In the genomic region with DNA sequence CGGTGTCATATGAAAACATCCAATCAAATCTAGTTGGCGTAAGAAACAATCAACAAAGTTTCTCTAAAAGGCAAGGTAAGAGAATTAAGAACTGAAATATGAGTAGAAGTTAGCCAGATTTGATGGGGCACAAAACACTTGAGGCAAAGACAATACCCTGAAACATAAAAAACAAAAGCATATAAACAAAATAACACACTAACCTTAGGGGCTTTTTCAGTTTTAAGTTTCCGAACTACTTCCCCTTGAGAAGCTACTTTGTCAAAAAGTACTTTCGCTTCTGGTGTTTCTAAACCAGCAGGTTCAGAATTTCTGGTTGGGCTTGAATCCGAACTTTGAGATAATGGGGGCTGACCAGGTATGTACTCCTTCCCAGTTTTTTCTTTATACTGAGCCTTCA, we compare ENCODE assay signal across 10 cellular contexts. TPM values are rescaled to one million over a fixed set of nuclear protein-coding genes. Genes with fewer than 3 reads are reported as not detected.
DNase-seq lines count a peak whose midpoint lies in the region; ATAC-seq and TF ChIP-seq lines count a peak whose summit lies in the region.
"Had no signal": no experiment of that assay in that cellular context is flagged by ENCODE, and none has a peak within 500 bp of the region (broad histone marks: within the 10 kb centered on the region; RNA-seq: fewer than 3 reads in every experiment).

No MANE protein-coding gene starts in this region.

- in situ Hi-C loops in GM13976 (cut with MboI; ENCODE audit: low sequenced_read_pairs, unreplicated experiment) = no loop called here

- TF ChIP-seq CTCF in GM13976 (IDR thresholded peaks at IDR 0.05; ENCODE audit: borderline replicate concordance, control extremely low read depth, extremely low read depth, insufficient read depth, missing control alignments) (no peak), foreskin fibroblast (IDR thresholded peaks at IDR 0.05; ENCODE audit: low read depth, low read length) (no peak), omental fat pad (IDR thresholded peaks at IDR 0.05) (no peak)

- ATAC-seq in GM19372 (IDR thresholded peaks at IDR 0.05; ENCODE audit: low read depth, unreplicated experiment) = peak; percentile 86
- ATAC-seq in HG02852 (IDR thresholded peaks at IDR 0.05; ENCODE audit: unreplicated experiment) = peak; percentile 78
- peak; percentile 72 for ATAC-seq in HG03575 (IDR thresholded peaks at IDR 0.05; ENCODE audit: extremely low read depth, insufficient number of reproducible peaks, low FRiP score, unreplicated experiment)
- ATAC-seq in omental fat pad (ENCODE audit: low FRiP score) = no peak
- ATAC-seq: sciatic nerve had no signal

- no peak overlapping the region for H3K4me3 ChIP-seq in foreskin fibroblast (ENCODE audit: low read depth in 1 of 2, low read length in 2 of 2)

- DNase-seq in GM13976 (ENCODE audit: low spot score) (peak; percentile 27), foreskin fibroblast (no peak), hepatic stellate cell (ENCODE audit: low spot score) (no peak), RKO (ENCODE audit: low spot score) (no peak), omental fat pad (ENCODE audit: low spot score) (no peak)
- DNase-seq: C1 segment of cervical spinal cord had no signal

RNA-seq across cellular contexts. Expression of a gene that starts 57.9 kb away (rescaled TPM):
- total RNA-seq in omental fat pad = 10 to 100 TPM; 32.8 to 72.8 (median 50.0) TPM
